ENCODE assay signal across 7 cellular contexts in genomic region chrY:7342732-7343131, GRCh38.
DNase-seq lines count a peak whose midpoint lies in the region; ATAC-seq, FAIRE-seq and TF ChIP-seq lines count a peak whose summit lies in the region.
"Not testable (repeated sequence)": the region's sequence is repeated elsewhere in the genome, so short reads cannot be mapped to it uniquely, and the experiment has no call there.

No MANE protein-coding gene starts in this region.

- not testable (repeated sequence) for H3K79me2 ChIP-seq in endothelial cell of umbilical vein (ENCODE audit: control insufficient read depth, insufficient read depth, low read length)

- H3K27ac Mint-ChIP-seq in activated T-cell treated with anti-CD3 and anti-CD28 coated beads, Interleukin-2, amount 50 U/mL, for 72 hours, result peak overlapping the region; percentile 89
- H3K27ac Mint-ChIP-seq in activated naive CD8-positive, alpha-beta T cell treated with anti-CD3 and anti-CD28 coated beads for 36 hours, result peak overlapping the region; percentile 83

- not testable (repeated sequence) for H4K20me1 ChIP-seq in endothelial cell of umbilical vein (replicated peaks; ENCODE audit: control insufficient read depth, extremely low read depth, insufficient read depth, low read length)

- not testable (repeated sequence) for H2AFZ ChIP-seq in endothelial cell of umbilical vein (ENCODE audit: low read depth, low read length)

- H3K9ac ChIP-seq in endothelial cell of umbilical vein (replicated peaks; ENCODE audit: extremely low read depth, insufficient read depth, low read length), result peak overlapping the region; percentile 56

- peak; percentile 99 for FAIRE-seq in endothelial cell of umbilical vein (lab: Jason Lieb, UNC)

- H3K4me1 Mint-ChIP-seq in activated T-cell treated with anti-CD3 and anti-CD28 coated beads, Interleukin-2, amount 50 U/mL, for 72 hours (ENCODE audit: low read depth), result not testable (repeated sequence)
- H3K4me1 Mint-ChIP-seq in activated naive CD8-positive, alpha-beta T cell treated with anti-CD3 and anti-CD28 coated beads for 36 hours, result peaks cover 30% of the 10 kb centered on the region

- TF ChIP-seq POLR2A in endothelial cell of umbilical vein (IDR thresholded peaks at IDR 0.05; ENCODE audit: low read depth, low read length), result peak; percentile 6

- not testable (repeated sequence) for H3K9me3 Mint-ChIP-seq in activated T-cell treated with anti-CD3 and anti-CD28 coated beads, Interleukin-2, amount 50 U/mL, for 72 hours; activated naive CD8-positive, alpha-beta T cell treated with anti-CD3 and anti-CD28 coated beads for 36 hours

- H3K36me3 ChIP-seq in endothelial cell of umbilical vein (ENCODE audit: control insufficient read depth in 2 of 2, extremely low read depth in 1 of 2, insufficient read depth in 2 of 2, low read length in 2 of 2), result not testable (repeated sequence)

- DNase-seq in EL (peak; percentile 18), endothelial cell of umbilical vein (ENCODE audit: low read depth, low spot score) (peak; percentile 73), putamen (ENCODE audit: low spot score) (peak; percentile 16)
- peak; percentile 62 for DNase-seq in activated CD4-positive, alpha-beta T cell treated with anti-CD3 and anti-CD28 coated beads for 48 hours
- DNase-seq in activated T-cell treated with anti-CD3 and anti-CD28 coated beads, Interleukin-2, amount 50 U/mL, for 72 hours, result peak in 1 of 2 donors; percentile 41
- not testable (repeated sequence) for DNase-seq in activated naive CD8-positive, alpha-beta T cell treated with anti-CD3 and anti-CD28 coated beads for 36 hours
- peak in 2 of 3 donors; percentile 14 to 29 for DNase-seq in stimulated activated CD4-positive, alpha-beta T cell treated with anti-CD3 and anti-CD28 coated beads, TNF-alpha, amount 100 ng/mL, for 48 hours (ENCODE audit: low read depth in 3 of 3)

- not testable (repeated sequence) for H3K4me3 ChIP-seq in endothelial cell of umbilical vein (replicated peaks in 1 of 3; ENCODE audit: insufficient read depth in 1 of 3, low read depth in 1 of 3, low read length in 3 of 3)

- not testable (repeated sequence) for H3K9me3 ChIP-seq in endothelial cell of umbilical vein (replicated peaks; ENCODE audit: control insufficient read depth, insufficient read depth, low read length)

- peak in 1 of 2 donors; percentile 88 for ATAC-seq in activated T-cell treated with anti-CD3 and anti-CD28 coated beads, Interleukin-2, amount 50 U/mL, for 72 hours (replicated peaks in 1 of 2)

- dilution Hi-C loops in endothelial cell of umbilical vein (cut with MboI; ENCODE audit: extremely low pct_ligation_motif_present, low sequenced_read_pairs), result not testable (repeated sequence)

- peaks cover 47% of the 10 kb centered on the region for H3K4me1 ChIP-seq in endothelial cell of umbilical vein (ENCODE audit: control insufficient read depth, extremely low read depth, insufficient read depth, low read length)

- CTCF ChIA-PET in endothelial cell of umbilical vein (lab: Charles Lee), result interaction anchor here (0.9 kb wide), 1 partner anchor 70 kb away, joined by 7 read pairs; no protein-coding TSS in a partner anchor

- POLR2A ChIA-PET in endothelial cell of umbilical vein (lab: Charles Lee), result interaction anchor here (0.6 kb wide), 1 partner anchor 300 kb away, joined by 3 read pairs; no protein-coding TSS in a partner anchor

- intact Hi-C loops in endothelial cell of umbilical vein (cut with micrococcal nuclease), result loop anchor here (1.0 to 10.0 kb wide), 2 partner anchors 112 to 202 kb away; no protein-coding TSS in a partner anchor

- not testable (repeated sequence) for H3K27me3 ChIP-seq in endothelial cell of umbilical vein (ENCODE audit: control insufficient read depth in 2 of 2, insufficient read depth in 2 of 2, low read length in 2 of 2)

- not testable (repeated sequence) for H3K9me1 ChIP-seq in endothelial cell of umbilical vein (replicated peaks; ENCODE audit: control insufficient read depth, extremely low read depth, insufficient read depth, low read length)

- H3K27me3 Mint-ChIP-seq in activated T-cell treated with anti-CD3 and anti-CD28 coated beads, Interleukin-2, amount 50 U/mL, for 72 hours (ENCODE audit: low read depth); activated naive CD8-positive, alpha-beta T cell treated with anti-CD3 and anti-CD28 coated beads for 36 hours: not testable (repeated sequence)

- peak overlapping the region in 1 of 2 donors; percentile 43 for H3K4me3 Mint-ChIP-seq in activated T-cell treated with anti-CD3 and anti-CD28 coated beads, Interleukin-2, amount 50 U/mL, for 72 hours
- H3K4me3 Mint-ChIP-seq in activated naive CD8-positive, alpha-beta T cell treated with anti-CD3 and anti-CD28 coated beads for 36 hours, result not testable (repeated sequence)

- H3K4me2 ChIP-seq in endothelial cell of umbilical vein (ENCODE audit: insufficient read depth, low read length), result peak overlapping the region; percentile 31

- BruUV-seq in endothelial cell of umbilical vein (replicated peaks; lab: Mats Ljungman, UMichigan), result not testable (repeated sequence)

- TF ChIP-seq CTCF in endothelial cell of umbilical vein (IDR thresholded peaks at IDR 0.05; ENCODE audit: extremely low read depth in 1 of 2, insufficient read depth in 1 of 2, low read depth in 1 of 2, low read length in 2 of 2), result not testable (repeated sequence)

- peak overlapping the region; percentile 91 for H3K27ac ChIP-seq in endothelial cell of umbilical vein (ENCODE audit: insufficient read depth, low read depth, low read length)

- H3K36me3 Mint-ChIP-seq in activated T-cell treated with anti-CD3 and anti-CD28 coated beads, Interleukin-2, amount 50 U/mL, for 72 hours (ENCODE audit: insufficient read depth in 2 of 2), result peaks cover 0 to 12% of the 10 kb centered on the region in 2 donors
- peaks cover 24% of the 10 kb centered on the region for H3K36me3 Mint-ChIP-seq in activated naive CD8-positive, alpha-beta T cell treated with anti-CD3 and anti-CD28 coated beads for 36 hours
